Comparison of ENCODE assay signal across 9 cellular contexts in the genomic region with DNA sequence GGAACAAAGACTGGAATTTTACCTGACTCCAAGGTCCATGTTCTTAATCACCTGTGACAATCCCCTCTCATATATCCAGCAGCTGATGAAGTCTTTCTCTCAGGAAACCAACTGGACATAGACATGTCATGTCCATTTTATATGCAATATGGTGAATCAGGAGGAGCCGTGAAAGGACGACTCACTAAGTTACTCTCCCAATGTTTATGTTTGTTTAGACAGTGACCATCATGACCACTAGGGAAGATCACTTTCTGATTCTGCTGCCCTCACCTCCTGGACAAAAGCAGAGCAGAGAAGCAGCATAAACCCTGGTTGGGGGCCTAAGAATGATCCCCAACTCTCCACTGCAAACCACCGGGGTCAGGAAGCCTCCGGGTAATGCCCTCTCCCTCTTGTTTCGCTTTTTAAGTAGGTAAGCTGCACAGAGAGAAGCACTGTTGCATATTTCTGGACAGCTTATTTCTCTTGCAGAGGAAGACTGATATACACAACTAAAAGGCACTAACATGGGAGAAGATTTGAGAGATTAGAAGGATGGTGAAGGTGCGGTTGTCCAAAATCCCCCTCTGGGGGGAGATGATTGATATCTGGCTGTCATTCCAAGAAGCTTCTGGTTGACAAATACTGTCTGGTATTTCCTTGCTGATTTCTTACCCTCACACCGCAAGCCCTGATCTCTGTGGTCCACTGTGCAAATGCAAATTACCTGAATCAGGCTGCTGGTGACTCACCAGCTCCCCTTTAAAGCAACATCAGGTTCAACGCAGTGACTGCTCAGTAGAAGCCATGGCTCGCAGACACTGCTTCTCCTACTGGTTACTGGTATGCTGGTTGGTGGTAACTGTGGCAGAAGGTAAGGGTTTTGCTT. TPM values are rescaled to one million over a fixed set of nuclear protein-coding genes. Genes with fewer than 3 reads are reported as not detected.
DNase-seq lines count a peak whose midpoint lies in the region; ATAC-seq and TF ChIP-seq lines count a peak whose summit lies in the region.
"Had no signal": no experiment of that assay in that cellular context is flagged by ENCODE, and none has a peak within 500 bp of the region (broad histone marks: within the 10 kb centered on the region; RNA-seq: fewer than 3 reads in every experiment).

A gene with protein sequence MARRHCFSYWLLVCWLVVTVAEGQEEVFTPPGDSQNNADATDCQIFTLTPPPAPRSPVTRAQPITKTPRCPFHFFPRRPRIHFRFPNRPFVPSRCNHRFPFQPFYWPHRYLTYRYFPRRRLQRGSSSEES (plus strand): TSS at position 773 of the 871 bp plus-strand sequence. CDS start 17 bp downstream, at position 790.

- H3K9me3 Mint-ChIP-seq in Calu3 (ENCODE audit: low read depth, unreplicated experiment) = no peaks in the 10 kb centered on the region
- no peaks in the 10 kb centered on the region for H3K9me3 Mint-ChIP-seq in activated CD4-positive, alpha-beta T cell treated with anti-CD3 and anti-CD28 coated beads, Interleukin-2, amount 10 ng/mL, durations not matched to agents 24 days and 14 days

- no peak within 1 kb of the TSS for H3K18ac ChIP-seq in neuronal stem cell (ENCODE audit: low read length)

- no peaks in the 10 kb centered on the region for H3K36me3 ChIP-seq in neuronal stem cell (replicated peaks in 1 of 2; ENCODE audit: control insufficient read depth in 2 of 2, insufficient read depth in 2 of 2, low read length in 2 of 2)
- H3K36me3 ChIP-seq: thoracic aorta had no signal

- no peak within 1 kb of the TSS for H2BK15ac ChIP-seq in neuronal stem cell (ENCODE audit: low read length)

- BruUV-seq in Calu3 (replicated peaks; lab: Mats Ljungman, UMichigan) = no TSS peak

- no peak within 1 kb of the TSS for H3K4me2 ChIP-seq in neuronal stem cell (ENCODE audit: insufficient read depth, low read length, poor library complexity, severe bottlenecking)

- no peaks in the 10 kb centered on the region for H3K27me3 ChIP-seq in neuronal stem cell (ENCODE audit: control insufficient read depth in 3 of 3, insufficient read depth in 3 of 3, low read depth in 1 of 3, low read length in 3 of 3)

- H3K9me3 ChIP-seq in neuronal stem cell (replicated peaks in 1 of 2; ENCODE audit: control insufficient read depth in 2 of 2, insufficient read depth in 1 of 2, low read depth in 1 of 2, low read length in 2 of 2) = no peaks in the 10 kb centered on the region
- H3K9me3 ChIP-seq: thoracic aorta had no signal

- H4K91ac ChIP-seq in neuronal stem cell (ENCODE audit: low read depth, low read length, poor library complexity) = no peak within 1 kb of the TSS

- no peak within 1 kb of the TSS for H2BK5ac ChIP-seq in neuronal stem cell (ENCODE audit: low read length)

- no peaks in the 10 kb centered on the region for H3K79me1 ChIP-seq in neuronal stem cell (ENCODE audit: low read depth, low read length)

- no peak within 1 kb of the TSS for H3K14ac ChIP-seq in neuronal stem cell (ENCODE audit: low read length)

- no peak within 1 kb of the TSS for H2BK120ac ChIP-seq in neuronal stem cell (ENCODE audit: low read depth, low read length)

- H3K4me3 ChIP-seq in neuronal stem cell (ENCODE audit: low read length in 2 of 2) = no peak within 1 kb of the TSS
- H3K4me3 ChIP-seq: thoracic aorta had no signal

- H3K27ac Mint-ChIP-seq in Calu3 (ENCODE audit: unreplicated experiment) = no peak within 1 kb of the TSS
- H3K27ac Mint-ChIP-seq in activated CD4-positive, alpha-beta T cell treated with anti-CD3 and anti-CD28 coated beads, Interleukin-2, amount 10 ng/mL, durations not matched to agents 24 days and 14 days = no peak within 1 kb of the TSS

- no peaks in the 10 kb centered on the region for H3K4me1 Mint-ChIP-seq in Calu3 (ENCODE audit: low read depth, unreplicated experiment)
- no peaks in the 10 kb centered on the region for H3K4me1 Mint-ChIP-seq in activated CD4-positive, alpha-beta T cell treated with anti-CD3 and anti-CD28 coated beads, Interleukin-2, amount 10 ng/mL, durations not matched to agents 24 days and 14 days

- no peak within 1 kb of the TSS for H3K4ac ChIP-seq in neuronal stem cell (ENCODE audit: low read length)

- WGBS in neuronal stem cell (ENCODE audit: extremely low coverage in 2 of 2, insufficient read length in 2 of 2, insufficient replicate concordance in 1 of 2), 2 donors = no CpG with 5 or more reads among the region's 9 CpGs

- no peak for TF ChIP-seq CTCF in Calu3 (IDR thresholded peaks at IDR 0.05; ENCODE audit: unreplicated experiment)

- DNase-seq in Calu3 (peak; percentile 36), neuronal stem cell (ENCODE audit: low spot score) (no peak), head of caudate nucleus (no peak), Right ventricle myocardium superior (no peak), activated gamma-delta T cell treated with Interleukin-2 at 50 U/mL for 16 hours (no peak)
- DNase-seq in activated CD4-positive, alpha-beta T cell treated with anti-CD3 and anti-CD28 coated beads, Interleukin-2, amount 10 ng/mL, durations not matched to agents 24 days and 14 days = peak; percentile 69

- peaks cover 2 to 6% of the 10 kb centered on the region in 2 donors for H3K4me1 ChIP-seq in neuronal stem cell (ENCODE audit: control insufficient read depth in 2 of 2, insufficient read depth in 1 of 2, low read depth in 1 of 2, low read length in 2 of 2)

- no peak within 1 kb of the TSS for H3K27ac ChIP-seq in neuronal stem cell (replicated peaks; ENCODE audit: low read length)
- H3K27ac ChIP-seq: thoracic aorta had no signal

- ATAC-seq in GM19452 (IDR thresholded peaks at IDR 0.05; ENCODE audit: unreplicated experiment) (peak; percentile 88), HG03378 (IDR thresholded peaks at IDR 0.05; ENCODE audit: unreplicated experiment) (peak; percentile 95), Right ventricle myocardium superior (ENCODE audit: poor library complexity) (no peak)

- CTCF ChIA-PET in Calu3 (lab: Charles Lee) = interaction anchor here (0.6 to 1.3 kb wide), 5 partner anchors 9 to 241 kb away, joined by 3 to 4 read pairs (median 3); a partner anchor contains a TSS

- no peak within 1 kb of the TSS for H3K23ac ChIP-seq in neuronal stem cell (ENCODE audit: low read depth, low read length, poor library complexity)

- no peak within 1 kb of the TSS for H4K8ac ChIP-seq in neuronal stem cell (ENCODE audit: low read depth, low read length)

- peak within 1 kb of the TSS; percentile 81 for H2AFZ ChIP-seq in neuronal stem cell (ENCODE audit: low read length)

- H3K36me3 Mint-ChIP-seq in Calu3 (ENCODE audit: insufficient read depth, unreplicated experiment) = no peaks in the 10 kb centered on the region
- no peaks in the 10 kb centered on the region for H3K36me3 Mint-ChIP-seq in activated CD4-positive, alpha-beta T cell treated with anti-CD3 and anti-CD28 coated beads, Interleukin-2, amount 10 ng/mL, durations not matched to agents 24 days and 14 days (ENCODE audit: low read depth)

- no peak within 1 kb of the TSS for H2AK5ac ChIP-seq in neuronal stem cell (ENCODE audit: low read depth, low read length)

- peak within 1 kb of the TSS; percentile 41 for H3K4me3 Mint-ChIP-seq in Calu3 (ENCODE audit: low read depth, unreplicated experiment)
- H3K4me3 Mint-ChIP-seq in activated CD4-positive, alpha-beta T cell treated with anti-CD3 and anti-CD28 coated beads, Interleukin-2, amount 10 ng/mL, durations not matched to agents 24 days and 14 days = no peak within 1 kb of the TSS

- intact Hi-C loops in Calu3 (cut with micrococcal nuclease; ENCODE audit: unreplicated experiment) = no loop called here
- intact Hi-C loops in activated CD4-positive, alpha-beta T cell treated with anti-CD3 and anti-CD28 coated beads, Interleukin-2, amount 10 ng/mL, durations not matched to agents 24 days and 14 days (cut with micrococcal nuclease) = no loop called here
- intact Hi-C loops in head of caudate nucleus (cut with DNase I) = no loop called here
- intact Hi-C loops in Right ventricle myocardium superior (cut with DNase I) = no loop called here

- no peaks in the 10 kb centered on the region for H3K27me3 Mint-ChIP-seq in Calu3 (ENCODE audit: unreplicated experiment)
- H3K27me3 Mint-ChIP-seq in activated CD4-positive, alpha-beta T cell treated with anti-CD3 and anti-CD28 coated beads, Interleukin-2, amount 10 ng/mL, durations not matched to agents 24 days and 14 days = peaks cover 18% of the 10 kb centered on the region

- no peak within 1 kb of the TSS for H2BK12ac ChIP-seq in neuronal stem cell (ENCODE audit: low read length)

- H3K9ac ChIP-seq in neuronal stem cell (ENCODE audit: low read depth, low read length, poor library complexity) = no peak within 1 kb of the TSS

RNA-seq across cellular contexts. Expression of the gene that starts here (rescaled TPM):
- total RNA-seq in Calu3 (2022) = not detected in 2 replicates
- total RNA-seq in activated CD4-positive, alpha-beta T cell treated with anti-CD3 and anti-CD28 coated beads, Interleukin-2, amount 10 ng/mL, durations not matched to agents 24 days and 14 days = 0.43 and 0.47 TPM in 2 replicates
- polyA plus RNA-seq in neuronal stem cell (2013, experiment 1 of 2) = 0.32 TPM
- polyA plus RNA-seq in neuronal stem cell (2013, experiment 2 of 2) = 0.40 TPM
- not detected for total RNA-seq in Right ventricle myocardium superior
- total RNA-seq: thoracic aorta had no signal

Comparison
In these comparisons a context has a peak if more than half of its experiments do, and no peak if none do; other contexts are left out.
1. Peak in DNase-seq in Calu3; RNA of the gene not detected or under 1 TPM.
2. Peak in DNase-seq in activated CD4-positive, alpha-beta T cell treated with anti-CD3 and anti-CD28 coated beads, Interleukin-2, amount 10 ng/mL, durations not matched to agents 24 days and 14 days; RNA of the gene not detected or under 1 TPM.